In the genomic region with DNA sequence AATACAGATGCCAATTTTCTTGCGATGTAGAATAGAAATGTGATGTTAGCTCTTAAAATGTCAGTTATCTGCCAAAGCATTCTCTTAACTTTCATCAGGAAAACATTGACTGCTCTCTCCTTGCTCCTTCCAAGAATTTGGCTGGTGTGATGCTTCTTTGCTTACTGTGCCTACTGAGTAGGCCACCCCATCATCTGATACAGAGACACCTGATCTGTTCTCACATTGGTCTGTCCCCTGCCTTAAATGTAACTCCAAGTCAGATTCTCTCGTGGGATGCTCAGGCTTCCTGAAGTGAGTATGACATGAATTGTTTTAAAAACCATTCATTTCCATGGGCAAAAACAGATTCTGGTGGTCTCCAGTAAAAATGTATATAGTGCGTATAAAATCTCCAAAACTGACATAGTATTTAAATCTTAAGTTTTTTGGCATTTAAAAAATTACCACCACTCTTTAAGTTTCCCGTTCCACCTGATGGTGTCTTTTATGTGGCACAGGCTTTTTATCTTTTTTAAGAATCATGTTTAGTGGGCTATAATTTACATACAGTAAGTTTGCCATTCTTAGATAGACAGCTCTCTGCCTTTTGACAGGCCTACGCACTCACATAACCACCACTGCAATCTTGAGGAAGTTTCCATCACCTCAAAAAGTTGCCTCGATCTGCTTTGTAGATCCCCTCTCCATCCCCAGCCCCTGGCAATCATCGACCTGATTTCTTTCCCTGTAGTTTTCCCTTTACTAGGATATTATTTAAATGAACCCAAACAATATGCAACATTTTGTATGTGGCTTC, we compare ENCODE assay signal across 18 cellular contexts. TPM values are rescaled to one million over a fixed set of nuclear protein-coding genes. Genes with fewer than 3 reads are reported as not detected.
DNase-seq lines count a peak whose midpoint lies in the region; ATAC-seq lines count a peak whose summit lies in the region.
"Had no signal": no experiment of that assay in that cellular context is flagged by ENCODE, and none has a peak within 500 bp of the region (broad histone marks: within the 10 kb centered on the region; RNA-seq: fewer than 3 reads in every experiment).

No MANE protein-coding gene starts in this region.

- H3K27ac Mint-ChIP-seq in activated CD4-positive, alpha-beta T cell treated with anti-CD3 and anti-CD28 coated beads, Interleukin-2, amount 10 ng/mL, durations not matched to agents 7 days and 5 days: peak overlapping the region; percentile 66
- peak overlapping the region; percentile 93 to 94 for H3K27ac Mint-ChIP-seq in stimulated activated naive CD8-positive, alpha-beta T cell treated with anti-CD3 and anti-CD28 coated beads, Interleukin-15, amount 100 ng/mL, for 72 hours
- H3K27ac Mint-ChIP-seq: memory B cell had no signal

- H3K36me3 Mint-ChIP-seq in activated CD4-positive, alpha-beta T cell treated with anti-CD3 and anti-CD28 coated beads, Interleukin-2, amount 10 ng/mL, durations not matched to agents 7 days and 5 days (ENCODE audit: low read depth): peaks cover 53% of the 10 kb centered on the region

- POLR2A ChIA-PET in activated CD4-positive, alpha-beta T cell treated with anti-CD3 and anti-CD28 coated beads, Interleukin-2, amount 10 ng/mL, durations not matched to agents 7 days and 5 days (lab: Charles Lee): no interaction called here

- H3K9me3 Mint-ChIP-seq in activated CD4-positive, alpha-beta T cell treated with anti-CD3 and anti-CD28 coated beads, Interleukin-2, amount 10 ng/mL, durations not matched to agents 7 days and 5 days: peaks cover 2% of the 10 kb centered on the region
- H3K9me3 Mint-ChIP-seq in stimulated activated naive CD8-positive, alpha-beta T cell treated with anti-CD3 and anti-CD28 coated beads, Interleukin-15, amount 100 ng/mL, for 72 hours: no peaks in the 10 kb centered on the region
- H3K9me3 Mint-ChIP-seq: memory B cell had no signal

- peaks cover 47% of the 10 kb centered on the region for H3K4me1 Mint-ChIP-seq in activated CD4-positive, alpha-beta T cell treated with anti-CD3 and anti-CD28 coated beads, Interleukin-2, amount 10 ng/mL, durations not matched to agents 7 days and 5 days
- H3K4me1 Mint-ChIP-seq in stimulated activated naive CD8-positive, alpha-beta T cell treated with anti-CD3 and anti-CD28 coated beads, Interleukin-15, amount 100 ng/mL, for 72 hours: peaks cover 84% of the 10 kb centered on the region
- H3K4me1 Mint-ChIP-seq: H9 had no signal

- H3K27me3 Mint-ChIP-seq in activated CD4-positive, alpha-beta T cell treated with anti-CD3 and anti-CD28 coated beads, Interleukin-2, amount 10 ng/mL, durations not matched to agents 7 days and 5 days: no peaks in the 10 kb centered on the region
- H3K27me3 Mint-ChIP-seq in stimulated activated naive CD8-positive, alpha-beta T cell treated with anti-CD3 and anti-CD28 coated beads, Interleukin-15, amount 100 ng/mL, for 72 hours: no peaks in the 10 kb centered on the region
- H3K27me3 Mint-ChIP-seq: memory B cell had no signal

- CTCF ChIA-PET in activated CD4-positive, alpha-beta T cell treated with anti-CD3 and anti-CD28 coated beads, Interleukin-2, amount 10 ng/mL, durations not matched to agents 7 days and 5 days (lab: Charles Lee): interaction anchor here (0.7 kb wide), 1 partner anchor 127 kb away, joined by 4 read pairs; no protein-coding TSS in a partner anchor

- peak overlapping the region; percentile 20 for H3K4me3 Mint-ChIP-seq in activated CD4-positive, alpha-beta T cell treated with anti-CD3 and anti-CD28 coated beads, Interleukin-2, amount 10 ng/mL, durations not matched to agents 7 days and 5 days
- H3K4me3 Mint-ChIP-seq in stimulated activated naive CD8-positive, alpha-beta T cell treated with anti-CD3 and anti-CD28 coated beads, Interleukin-15, amount 100 ng/mL, for 72 hours: peak overlapping the region; percentile 49 to 74
- H3K4me3 Mint-ChIP-seq: H9, memory B cell had no signal

- ATAC-seq in stimulated activated naive CD8-positive, alpha-beta T cell treated with anti-CD3 and anti-CD28 coated beads, Interleukin-15, amount 100 ng/mL, for 72 hours: peak; percentile 81
- no peak for ATAC-seq in GM21717 (IDR thresholded peaks at IDR 0.05; ENCODE audit: unreplicated experiment)

- DNase-seq in activated naive CD4-positive, alpha-beta T cell treated with Interleukin-2 at 50 U/mL for 16 hours: peak; percentile 15
- DNase-seq in activated naive CD4-positive, alpha-beta T cell treated with anti-CD3 and anti-CD28 coated beads, Interleukin-2, amount 50 U/mL, for 16 hours: no peak
- DNase-seq in activated CD4-positive, alpha-beta T cell treated with anti-CD3 and anti-CD28 coated beads, Interleukin-2, amount 10 ng/mL, durations not matched to agents 7 days and 5 days: peak; percentile 33
- DNase-seq in central memory CD4-positive, alpha-beta T cell: peak; percentile 33
- DNase-seq in stimulated activated naive CD8-positive, alpha-beta T cell treated with anti-CD3 and anti-CD28 coated beads, Interleukin-15, amount 100 ng/mL, for 72 hours: peak; percentile 28 to 49
- no peak for DNase-seq in 8988T
- no peak for DNase-seq in T1000 (lab: John Stamatoyannopoulos, UW)
- DNase-seq: dermis blood vessel endothelial cell, foreskin fibroblast, H9, IMR-90, MG63, NCI-H1436 treated with DMSO at 0.1 percent for 48 hours, NCI-H2227 treated with DMSO at 0.1 percent for 48 hours, SK-N-SH, trophoblast cell had no signal

RNA-seq across cellular contexts. Expression of a gene that starts 36.6 kb away (rescaled TPM):
- 10 to 100 TPM; 71.4 to 80.5 TPM for total RNA-seq in activated CD4-positive, alpha-beta T cell treated with anti-CD3 and anti-CD28 coated beads, Interleukin-2, amount 10 ng/mL, durations not matched to agents 7 days and 5 days

RNA-seq across cellular contexts. Expression of a gene that starts 57.4 kb away (rescaled TPM):
- total RNA-seq in activated CD4-positive, alpha-beta T cell treated with anti-CD3 and anti-CD28 coated beads, Interleukin-2, amount 10 ng/mL, durations not matched to agents 7 days and 5 days: 10 to 100 TPM; 27.1 to 30.0 TPM

Comparison
In these comparisons a context has a peak if more than half of its experiments do, and no peak if none do; other contexts are left out.
1. DNase-seq: peak in activated naive CD4-positive, alpha-beta T cell treated with Interleukin-2 at 50 U/mL for 16 hours (single experiment), activated CD4-positive, alpha-beta T cell treated with anti-CD3 and anti-CD28 coated beads, Interleukin-2, amount 10 ng/mL, durations not matched to agents 7 days and 5 days (single experiment), central memory CD4-positive, alpha-beta T cell (single experiment) and stimulated activated naive CD8-positive, alpha-beta T cell treated with anti-CD3 and anti-CD28 coated beads, Interleukin-15, amount 100 ng/mL, for 72 hours (2 of 2); none in activated naive CD4-positive, alpha-beta T cell treated with anti-CD3 and anti-CD28 coated beads, Interleukin-2, amount 50 U/mL, for 16 hours (single experiment), 8988T (single experiment) and T1000 (single experiment).